In the genomic region with DNA sequence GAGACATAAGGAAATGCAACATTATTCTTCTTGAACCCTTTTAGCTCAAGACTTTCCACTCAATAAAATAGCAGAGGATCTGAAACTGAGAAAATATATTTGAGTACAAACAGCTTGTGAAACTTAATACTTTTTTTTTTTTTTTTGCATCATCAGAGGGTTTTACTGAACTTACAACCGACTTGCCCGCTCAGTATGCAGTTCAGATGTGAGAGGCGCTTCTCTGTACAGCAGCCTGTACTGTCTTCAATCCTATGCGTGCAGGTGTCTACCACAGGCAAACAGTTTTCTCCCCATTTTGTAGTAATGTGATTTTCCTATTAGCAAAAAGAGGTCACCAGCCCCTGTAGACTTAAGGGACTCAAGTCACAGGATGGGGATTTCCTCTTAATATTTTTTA, we compare ENCODE assay signal across 7 cellular contexts. TPM values are rescaled to one million over a fixed set of nuclear protein-coding genes. Genes with fewer than 3 reads are reported as not detected.
DNase-seq lines count a peak whose midpoint lies in the region; ATAC-seq, FAIRE-seq and TF ChIP-seq lines count a peak whose summit lies in the region.
"Not testable (repeated sequence)": the region's sequence is repeated elsewhere in the genome, so short reads cannot be mapped to it uniquely, and the experiment has no call there.

No MANE protein-coding gene starts in this region.

- H3K27ac Mint-ChIP-seq in activated B cell treated with CpG ODN at 0.5 μM for 24 hours (peak overlapping the region; percentile 41), osteocyte (ENCODE audit: unreplicated experiment) (peak overlapping the region; percentile 63)

- H2AK9ac ChIP-seq in IMR-90 (replicated peaks; ENCODE audit: low read depth, low read length, poor library complexity): not testable (repeated sequence)

- TF ChIP-seq RAD21 in IMR-90 (IDR thresholded peaks at IDR 0.05; ENCODE audit: low read length): not testable (repeated sequence)

- H3K36me3 Mint-ChIP-seq in activated B cell treated with CpG ODN at 0.5 μM for 24 hours (ENCODE audit: low read depth): peaks cover 53% of the 10 kb centered on the region
- H3K36me3 Mint-ChIP-seq in osteocyte (ENCODE audit: unreplicated experiment): peaks cover 64% of the 10 kb centered on the region

- in situ Hi-C loops in IMR-90 (cut with MboI; ENCODE audit: low sequenced_read_pairs): loop anchor here (25.0 kb wide), 1 partner anchor 451 kb away; no protein-coding TSS in a partner anchor

- not testable (repeated sequence) for H3K27ac ChIP-seq in IMR-90 (ENCODE audit: insufficient read depth, low read length)

- not testable (repeated sequence) for H4K5ac ChIP-seq in IMR-90 (ENCODE audit: low read depth, low read length)

- H4K8ac ChIP-seq in IMR-90 (ENCODE audit: low read depth in 2 of 2, low read length in 2 of 2): not testable (repeated sequence)

- CTCF ChIA-PET in IMR-90 (lab: Yijun Ruan, JAX): interaction anchor here (0.7 kb wide), 1 partner anchor 235 kb away, joined by 6 read pairs; no protein-coding TSS in a partner anchor
- CTCF ChIA-PET in activated B cell treated with CpG ODN at 0.5 μM for 24 hours (lab: Charles Lee): not testable (repeated sequence)

- not testable (repeated sequence) for H4K91ac ChIP-seq in IMR-90 (ENCODE audit: insufficient read depth, low read depth, low read length)

- H2BK15ac ChIP-seq in IMR-90 (ENCODE audit: low read depth, low read length): not testable (repeated sequence)

- not testable (repeated sequence) for FAIRE-seq in GM12891 (lab: Jason Lieb, UNC)
- FAIRE-seq in bronchial epithelial cell (lab: Jason Lieb, UNC): peak; percentile 55

- not testable (repeated sequence) for H3K9ac ChIP-seq in IMR-90 (ENCODE audit: low read depth, low read length)

- not testable (repeated sequence) for H3K9me3 Mint-ChIP-seq in activated B cell treated with CpG ODN at 0.5 μM for 24 hours; osteocyte (ENCODE audit: unreplicated experiment)

- DNase-seq in GM12891 (ENCODE audit: insufficient read length, low spot score); IMR-90; activated B cell treated with CpG ODN at 0.5 μM for 24 hours; bronchial epithelial cell (ENCODE audit: low read depth); osteocyte (ENCODE audit: extremely low spot score, unreplicated experiment): not testable (repeated sequence)

- not testable (repeated sequence) for TF ChIP-seq CTCF in IMR-90 (conservative IDR thresholded peaks at IDR 0.05; ENCODE audit: low read depth, low read length); activated B cell treated with CpG ODN at 0.5 μM for 24 hours (IDR thresholded peaks at IDR 0.05); bronchial epithelial cell (IDR thresholded peaks at IDR 0.05; ENCODE audit: insufficient read depth, low read length, severe bottlenecking); osteocyte (IDR thresholded peaks at IDR 0.05)

- TF ChIP-seq POLR2A in GM12891 (IDR thresholded peaks at IDR 0.05; ENCODE audit: low read depth, low read length); IMR-90 (IDR thresholded peaks at IDR 0.05; ENCODE audit: low read depth, low read length): not testable (repeated sequence)

- H3K79me1 ChIP-seq in IMR-90 (ENCODE audit: low read depth in 1 of 2, low read length in 2 of 2): peaks cover 15 to 42% of the 10 kb centered on the region in 2 experiments

- intact Hi-C loops in IMR-90 (cut with micrococcal nuclease): loop anchor here (10.0 kb wide), 1 partner anchor 454 kb away; no protein-coding TSS in a partner anchor
- intact Hi-C loops in activated B cell treated with CpG ODN at 0.5 μM for 24 hours (cut with micrococcal nuclease): not testable (repeated sequence)

- POLR2A ChIA-PET in IMR-90 (lab: Charles Lee; ENCODE audit: unreplicated experiment): not testable (repeated sequence)
- POLR2A ChIA-PET in activated B cell treated with CpG ODN at 0.5 μM for 24 hours (lab: Charles Lee): interaction anchor here (0.6 kb wide), 1 partner anchor 31 kb away, joined by 3 read pairs; no protein-coding TSS in a partner anchor

- not testable (repeated sequence) for H2BK5ac ChIP-seq in IMR-90 (ENCODE audit: low read depth, low read length, poor library complexity, severe bottlenecking)

- H2AFZ ChIP-seq in IMR-90 (replicated peaks; ENCODE audit: low read length, poor library complexity): not testable (repeated sequence)

- not testable (repeated sequence) for H3K4ac ChIP-seq in IMR-90 (ENCODE audit: low read depth, low read length)

- not testable (repeated sequence) for H3K4me2 ChIP-seq in IMR-90 (ENCODE audit: low read depth, low read length)

- not testable (repeated sequence) for H2BK20ac ChIP-seq in IMR-90 (ENCODE audit: low read depth, low read length)

- no CpG with 5 or more reads among the region's 4 CpGs for WGBS in IMR-90 (ENCODE audit: extremely low coverage in 2 of 2, insufficient read length in 1 of 2), 2 experiments

- H3K9me1 ChIP-seq in IMR-90 (ENCODE audit: insufficient read depth, low read length): not testable (repeated sequence)

- dilution Hi-C loops in IMR-90 (cut with HindIII; ENCODE audit: low sequenced_read_pairs, unreplicated experiment): not testable (repeated sequence)

- peaks cover 14% of the 10 kb centered on the region for H3K4me1 Mint-ChIP-seq in activated B cell treated with CpG ODN at 0.5 μM for 24 hours
- H3K4me1 Mint-ChIP-seq in osteocyte (ENCODE audit: unreplicated experiment): not testable (repeated sequence)

- H2AK5ac ChIP-seq in IMR-90 (ENCODE audit: low read depth, low read length): not testable (repeated sequence)

- H3K27me3 ChIP-seq in IMR-90 (ENCODE audit: control insufficient read depth, insufficient read depth, low read length); bronchial epithelial cell (ENCODE audit: control insufficient read depth, insufficient read depth, low read length): not testable (repeated sequence)

- TSS peak; percentile 92 for BruUV-seq in IMR-90 (replicated peaks; lab: Mats Ljungman, UMichigan)

- H3K18ac ChIP-seq in IMR-90 (ENCODE audit: low read depth, low read length): not testable (repeated sequence)

- H3K4me3 Mint-ChIP-seq in activated B cell treated with CpG ODN at 0.5 μM for 24 hours; osteocyte (ENCODE audit: unreplicated experiment): not testable (repeated sequence)

- H3K27me3 Mint-ChIP-seq in activated B cell treated with CpG ODN at 0.5 μM for 24 hours; osteocyte (ENCODE audit: unreplicated experiment): not testable (repeated sequence)

- H3K23ac ChIP-seq in IMR-90 (ENCODE audit: low read depth, low read length): not testable (repeated sequence)

- H3K56ac ChIP-seq in IMR-90 (ENCODE audit: extremely low read depth, insufficient read depth, low read length): not testable (repeated sequence)

- ATAC-seq in GM19351 (IDR thresholded peaks at IDR 0.05; ENCODE audit: unreplicated experiment) (peak; percentile 77), HG02870 (IDR thresholded peaks at IDR 0.05; ENCODE audit: unreplicated experiment) (peak; percentile 61)
- not testable (repeated sequence) for ATAC-seq in IMR-90 (ENCODE audit: low read depth); activated B cell treated with CpG ODN at 0.5 μM for 24 hours (ENCODE audit: low read depth)

- not testable (repeated sequence) for H3K9me3 ChIP-seq in IMR-90 (ENCODE audit: control insufficient read depth, insufficient read depth, low read length)

- not testable (repeated sequence) for H3K4me3 ChIP-seq in IMR-90 (ENCODE audit: insufficient read depth, low read depth, low read length); bronchial epithelial cell (ENCODE audit: low read depth, low read length)

- H3K36me3 ChIP-seq in IMR-90 (ENCODE audit: control insufficient read depth, insufficient read depth, low read length) (peaks cover 60% of the 10 kb centered on the region), bronchial epithelial cell (ENCODE audit: control insufficient read depth, insufficient read depth, low read length) (peaks cover 24% of the 10 kb centered on the region)

- peaks cover 23% of the 10 kb centered on the region for H4K20me1 ChIP-seq in IMR-90 (ENCODE audit: insufficient read depth, low read length)

- not testable (repeated sequence) for H3K14ac ChIP-seq in IMR-90 (replicated peaks; ENCODE audit: low read depth, low read length)

- not testable (repeated sequence) for H2BK120ac ChIP-seq in IMR-90 (ENCODE audit: low read depth, low read length)

- H3K4me1 ChIP-seq in IMR-90 (ENCODE audit: control insufficient read depth, insufficient read depth, low read length): not testable (repeated sequence)

TF ChIP-seq in GM12891, 5 proteins besides CTCF, POLR2A, EP300 and RAD21:
- TF ChIP-seq SPI1 (IDR thresholded peaks at IDR 0.05; ENCODE audit: low read depth, low read length) (0 out of 2 replicates have a peak, but pooled peaks have one; percentile 33), TAF1 (IDR thresholded peaks at IDR 0.05; ENCODE audit: low read depth, low read length) (0 out of 2 replicates have a peak, but pooled peaks have one; percentile 15), POU2F2 (IDR thresholded peaks at IDR 0.05; ENCODE audit: low read depth, low read length) (peak; percentile 14; the same call in 1 of the 2 replicates)

RNA-seq across cellular contexts. Expression of gene ZRANB1, which starts 46.8 kb away (rescaled TPM):
- 5.2 TPM for polyA plus RNA-seq in GM12891 (2012; ENCODE audit: low read depth, missing spikeins)
- 24.7 and 30.3 TPM in 2 replicates for total RNA-seq in IMR-90 (2012; rRNA removed)
- 9.1 and 11.2 TPM in 2 replicates for polyA plus RNA-seq in IMR-90 (2012; rRNA removed)
- 3.0 and 4.6 TPM in 2 replicates for polyA plus RNA-seq in IMR-90 (2012; cell fraction: cytosol; rRNA removed)
- 2.6 and 15.3 TPM in 2 replicates for polyA plus RNA-seq in IMR-90 (2012; cell fraction: nucleus; rRNA removed; ENCODE audit: low replicate concordance)
- 17.7 and 17.8 TPM in 2 replicates for total RNA-seq in activated B cell treated with CpG ODN at 0.5 μM for 24 hours
- 26.5 and 29.5 TPM in 2 replicates for total RNA-seq in bronchial epithelial cell
- total RNA-seq in osteocyte: 26.4 and 26.8 TPM in 2 replicates
